In genomic region chr17:50270430-50271172, GRCh38 we compare ENCODE assay signal across 1 cellular context.
TF ChIP-seq lines count a peak whose summit lies in the region.

No MANE protein-coding gene starts in this region.

TF ChIP-seq in GM12878, 131 proteins besides CTCF, POLR2A, EP300 and RAD21 (continued from another document):
- TF ChIP-seq, protein P1, sequence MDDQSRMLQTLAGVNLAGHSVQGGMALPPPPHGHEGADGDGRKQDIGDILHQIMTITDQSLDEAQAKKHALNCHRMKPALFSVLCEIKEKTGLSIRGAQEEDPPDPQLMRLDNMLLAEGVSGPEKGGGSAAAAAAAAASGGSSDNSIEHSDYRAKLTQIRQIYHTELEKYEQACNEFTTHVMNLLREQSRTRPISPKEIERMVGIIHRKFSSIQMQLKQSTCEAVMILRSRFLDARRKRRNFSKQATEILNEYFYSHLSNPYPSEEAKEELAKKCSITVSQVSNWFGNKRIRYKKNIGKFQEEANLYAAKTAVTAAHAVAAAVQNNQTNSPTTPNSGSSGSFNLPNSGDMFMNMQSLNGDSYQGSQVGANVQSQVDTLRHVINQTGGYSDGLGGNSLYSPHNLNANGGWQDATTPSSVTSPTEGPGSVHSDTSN (IDR thresholded peaks at IDR 0.05; ENCODE audit: insufficient replicate concordance, low read depth, low read length) = no peak
- TF ChIP-seq YY1 (IDR thresholded peaks at IDR 0.05; ENCODE audit: low read depth, low read length) (no peak), ESRRA (IDR thresholded peaks at IDR 0.05; ENCODE audit: low read length) (no peak), SRF (IDR thresholded peaks at IDR 0.05; ENCODE audit: low read depth in 2 of 2, low read length in 2 of 2) (no peak), MTA2 (IDR thresholded peaks at IDR 0.05; ENCODE audit: low read depth) (no peak), NKRF (conservative IDR thresholded peaks at IDR 0.05) (no peak), TARDBP (IDR thresholded peaks at IDR 0.05; ENCODE audit: borderline replicate concordance) (no peak)
